In the genomic region with DNA sequence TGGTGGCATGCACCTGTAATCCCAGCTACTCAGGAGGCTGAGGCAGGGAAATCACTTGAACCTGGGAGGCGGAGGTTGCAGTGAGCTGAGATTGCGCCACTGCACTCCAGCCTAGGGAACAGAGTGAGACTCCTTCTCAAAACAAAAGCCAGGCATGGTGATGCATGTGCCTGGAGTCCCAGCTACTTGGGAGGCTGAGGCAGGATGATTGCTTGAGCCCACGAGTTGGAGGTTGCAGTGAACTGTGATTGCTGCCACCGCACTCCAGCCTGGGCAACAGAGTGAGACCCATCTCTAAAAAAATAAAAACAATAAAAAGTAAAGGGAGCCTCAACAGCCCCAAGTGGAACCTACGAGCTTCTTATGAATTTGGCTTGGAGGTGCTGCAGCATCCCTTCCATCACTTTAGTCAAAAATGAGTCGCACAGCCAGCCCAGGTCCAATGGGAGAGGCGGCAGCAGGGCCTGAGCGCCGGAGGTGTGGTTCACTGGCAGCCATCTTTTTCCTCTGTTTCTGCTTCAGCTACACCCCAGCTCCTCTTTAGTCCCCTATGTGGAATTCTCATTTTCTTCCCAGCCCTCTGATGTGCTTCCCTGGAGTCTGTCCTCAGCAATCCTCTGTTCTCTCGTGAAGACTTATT, we compare ENCODE assay signal across 27 cellular contexts. TPM values are rescaled to one million over a fixed set of nuclear protein-coding genes. Genes with fewer than 3 reads are reported as not detected.
"Had no signal": no experiment of that assay in that cellular context is flagged by ENCODE, and none has a peak within 500 bp of the region (broad histone marks: within the 10 kb centered on the region; RNA-seq: fewer than 3 reads in every experiment).

No MANE protein-coding gene starts in this region.

- H3K27ac Mint-ChIP-seq: activated B cell treated with CpG ODN at 0.5 μM for 24 hours; activated CD4-positive, alpha-beta T cell treated with anti-CD3 and anti-CD28 coated beads, Interleukin-2, amount 10 ng/mL, durations not matched to agents 24 days and 14 days; activated CD8-positive, alpha-beta memory T cell treated with anti-CD3 and anti-CD28 coated beads, Interleukin-2, amount 10 ng/mL, durations not matched to agents 7 days and 5 days; activated naive CD8-positive, alpha-beta T cell; activated T-cell treated with anti-CD3 and anti-CD28 coated beads, Interleukin-2, amount 50 U/mL, for 24 hours; activated T-helper 1 cell treated with anti-CD3 and anti-CD28 coated beads, Interleukin-12 subunit alpha, Interleukin-12 subunit beta, Interleukin-2, Interleukin-4 antibody, amounts not matched to agents 30 ng/mL and 10 ng/mL and 1 ng/mL, durations not matched to agents 14 hours and 24 hours and 36 hours; T-helper 17 cell had no signal

- H3K9me3 Mint-ChIP-seq: activated B cell treated with CpG ODN at 0.5 μM for 24 hours; activated CD4-positive, alpha-beta T cell treated with anti-CD3 and anti-CD28 coated beads, Interleukin-2, amount 10 ng/mL, durations not matched to agents 24 days and 14 days; activated T-cell treated with anti-CD3 and anti-CD28 coated beads, Interleukin-2, amount 50 U/mL, for 24 hours; activated T-helper 1 cell treated with anti-CD3 and anti-CD28 coated beads, Interleukin-12 subunit alpha, Interleukin-12 subunit beta, Interleukin-2, Interleukin-4 antibody, amounts not matched to agents 30 ng/mL and 10 ng/mL and 1 ng/mL, durations not matched to agents 14 hours and 24 hours and 36 hours; brain had no signal

- H3K4me3 Mint-ChIP-seq: activated B cell treated with CpG ODN at 0.5 μM for 24 hours; activated CD4-positive, alpha-beta T cell treated with anti-CD3 and anti-CD28 coated beads, Interleukin-2, amount 10 ng/mL, durations not matched to agents 24 days and 14 days; activated CD8-positive, alpha-beta memory T cell treated with anti-CD3 and anti-CD28 coated beads, Interleukin-2, amount 10 ng/mL, durations not matched to agents 7 days and 5 days; activated naive CD8-positive, alpha-beta T cell; activated T-cell treated with anti-CD3 and anti-CD28 coated beads, Interleukin-2, amount 50 U/mL, for 24 hours; activated T-helper 1 cell treated with anti-CD3 and anti-CD28 coated beads, Interleukin-12 subunit alpha, Interleukin-12 subunit beta, Interleukin-2, Interleukin-4 antibody, amounts not matched to agents 30 ng/mL and 10 ng/mL and 1 ng/mL, durations not matched to agents 14 hours and 24 hours and 36 hours; brain; T-helper 17 cell had no signal

- H3K9me3 ChIP-seq: Peyer's patch had no signal

- DNase-seq: activated B cell treated with CpG ODN at 0.5 μM for 24 hours; activated CD4-positive, alpha-beta T cell treated with anti-CD3 and anti-CD28 coated beads for 1 hour; activated CD4-positive, alpha-beta T cell treated with anti-CD3 and anti-CD28 coated beads, Interleukin-2, amount 10 ng/mL, durations not matched to agents 24 days and 14 days; activated CD4-positive, alpha-beta T cell treated with anti-CD3 and anti-CD28 coated beads, Interleukin-2, amount 50 U/mL, for 48 hours; activated CD8-positive, alpha-beta memory T cell treated with anti-CD3 and anti-CD28 coated beads, Interleukin-2, amount 10 ng/mL, durations not matched to agents 7 days and 5 days; activated effector memory CD4-positive, alpha-beta T cell treated with Interleukin-2 at 50 U/mL for 16 hours; activated naive CD4-positive, alpha-beta T cell treated with Interleukin-2 at 50 U/mL for 16 hours; activated T-cell treated with anti-CD3 and anti-CD28 coated beads, Interleukin-2, amount 50 U/mL, for 24 hours; amygdala; Karpas-422; MM.1S; NCI-H1105; NCI-H1436; NCI-H1694 treated with DMSO at 0.1 percent for 48 hours; NCI-H2029 treated with DMSO at 0.1 percent for 48 hours; NCI-H345; NCI-H510A treated with DMSO at 0.1 percent for 48 hours; Peyer's patch; SHP77 treated with DMSO at 0.1 percent for 48 hours; T-helper 17 cell; T-helper 9 cell had no signal

- H3K36me3 Mint-ChIP-seq: activated naive CD8-positive, alpha-beta T cell had no signal

- FAIRE-seq: astrocyte, K562 had no signal

- H3K4me1 Mint-ChIP-seq: activated CD4-positive, alpha-beta T cell treated with anti-CD3 and anti-CD28 coated beads, Interleukin-2, amount 10 ng/mL, durations not matched to agents 24 days and 14 days; activated CD8-positive, alpha-beta memory T cell treated with anti-CD3 and anti-CD28 coated beads, Interleukin-2, amount 10 ng/mL, durations not matched to agents 7 days and 5 days; brain had no signal

- H3K4me3 ChIP-seq: K562, Peyer's patch had no signal

- H3K27me3 ChIP-seq: Peyer's patch had no signal

- ATAC-seq: activated CD8-positive, alpha-beta memory T cell treated with anti-CD3 and anti-CD28 coated beads, Interleukin-2, amount 10 ng/mL, durations not matched to agents 7 days and 5 days; K562; T-helper 17 cell had no signal

- H3K27me3 Mint-ChIP-seq: activated CD4-positive, alpha-beta T cell treated with anti-CD3 and anti-CD28 coated beads, Interleukin-2, amount 10 ng/mL, durations not matched to agents 24 days and 14 days; activated CD8-positive, alpha-beta memory T cell treated with anti-CD3 and anti-CD28 coated beads, Interleukin-2, amount 10 ng/mL, durations not matched to agents 7 days and 5 days; activated naive CD8-positive, alpha-beta T cell; activated T-cell treated with anti-CD3 and anti-CD28 coated beads, Interleukin-2, amount 50 U/mL, for 24 hours; T-helper 17 cell had no signal

- H3K27ac ChIP-seq: Peyer's patch had no signal

RNA-seq across cellular contexts. Expression of a gene that starts 44.7 kb away (rescaled TPM):
- total RNA-seq: activated B cell treated with CpG ODN at 0.5 μM for 24 hours; activated CD4-positive, alpha-beta T cell treated with anti-CD3 and anti-CD28 coated beads, Interleukin-2, amount 10 ng/mL, durations not matched to agents 24 days and 14 days; activated CD8-positive, alpha-beta memory T cell treated with anti-CD3 and anti-CD28 coated beads, Interleukin-2, amount 10 ng/mL, durations not matched to agents 7 days and 5 days; activated T-helper 1 cell treated with anti-CD3 and anti-CD28 coated beads, Interleukin-12 subunit alpha, Interleukin-12 subunit beta, Interleukin-2, Interleukin-4 antibody, amounts not matched to agents 30 ng/mL and 10 ng/mL and 1 ng/mL, durations not matched to agents 14 hours and 24 hours and 36 hours; astrocyte; Peyer's patch; SK-MEL-5; T-helper 17 cell had no signal
- polyA plus RNA-seq: K562 had no signal
